In genomic region chr4:6987566-6987920, GRCh38 we compare ENCODE assay signal across 8 cellular contexts. TPM values are rescaled to one million over a fixed set of nuclear protein-coding genes. Genes with fewer than 3 reads are reported as not detected.
DNase-seq lines count a peak whose midpoint lies in the region; ATAC-seq, FAIRE-seq and TF ChIP-seq lines count a peak whose summit lies in the region.

No MANE protein-coding gene starts in this region.

- DNase-seq in NCI-H146 (lab: John Stamatoyannopoulos, UW) (peak; percentile 67), NCI-H146 treated with DMSO at 0.1 percent for 48 hours (lab: John Stamatoyannopoulos, UW; ENCODE audit: unreplicated experiment) (no peak), HL-60 (ENCODE audit: low read depth in 1 of 2, low spot score in 1 of 2) (peak in 1 of 2 experiments; percentile 38), keratinocyte (ENCODE audit: low read depth, low spot score) (no peak), stromal cell of bone marrow (ENCODE audit: low read depth) (peak; percentile 6), NK-92 (lab: John Stamatoyannopoulos, UW; ENCODE audit: unreplicated experiment) (no peak)
- DNase-seq in activated naive CD8-positive, alpha-beta T cell treated with anti-CD3 and anti-CD28 coated beads, Interleukin-2, amount 10 ng/mL, durations not matched to agents 7 days and 5 days = no peak
- no peak for DNase-seq in activated CD4-positive, alpha-beta T cell treated with anti-CD3 and anti-CD28 coated beads, Interleukin-2, amount 50 U/mL, for 4 hours

- peak; percentile 36 for FAIRE-seq in keratinocyte (lab: Jason Lieb, UNC)

- H3K4me1 Mint-ChIP-seq in activated naive CD8-positive, alpha-beta T cell treated with anti-CD3 and anti-CD28 coated beads, Interleukin-2, amount 10 ng/mL, durations not matched to agents 7 days and 5 days = peaks cover 62% of the 10 kb centered on the region

- H3K36me3 ChIP-seq in keratinocyte (ENCODE audit: control insufficient read depth in 2 of 2, extremely low read depth in 1 of 2, insufficient read depth in 2 of 2, low read length in 2 of 2) = peaks cover 0 to 21% of the 10 kb centered on the region in 2 experiments

- H3K27ac Mint-ChIP-seq in activated naive CD8-positive, alpha-beta T cell treated with anti-CD3 and anti-CD28 coated beads, Interleukin-2, amount 10 ng/mL, durations not matched to agents 7 days and 5 days = peak overlapping the region; percentile 92

- peak overlapping the region; percentile 89 for H3K4me3 ChIP-seq in HL-60 (replicated peaks; ENCODE audit: insufficient read depth, low read length)
- peak overlapping the region; percentile 81 to 96 (median 88) for H3K4me3 ChIP-seq in keratinocyte (ENCODE audit: control insufficient read depth in 2 of 3, extremely low read depth in 1 of 3, insufficient read depth in 2 of 3, low read depth in 1 of 3, low read length in 3 of 3)

- dilution Hi-C loops in keratinocyte (cut with MboI; ENCODE audit: extremely low pct_ligation_motif_present, low sequenced_read_pairs) = no loop called here

- no peak for ATAC-seq in activated naive CD8-positive, alpha-beta T cell treated with anti-CD3 and anti-CD28 coated beads, Interleukin-2, amount 10 ng/mL, durations not matched to agents 7 days and 5 days (ENCODE audit: low read depth)

- peaks cover 53% of the 10 kb centered on the region for H3K4me1 ChIP-seq in keratinocyte (ENCODE audit: control insufficient read depth, extremely low read depth, insufficient read depth, low read length)

- peaks cover 41% of the 10 kb centered on the region for H3K79me2 ChIP-seq in keratinocyte (ENCODE audit: control insufficient read depth, insufficient read depth, low read length)

- no peaks in the 10 kb centered on the region for H3K9me3 Mint-ChIP-seq in activated naive CD8-positive, alpha-beta T cell treated with anti-CD3 and anti-CD28 coated beads, Interleukin-2, amount 10 ng/mL, durations not matched to agents 7 days and 5 days

- peaks cover 3% of the 10 kb centered on the region for H3K9me1 ChIP-seq in keratinocyte (ENCODE audit: control insufficient read depth, extremely low read depth, insufficient read depth, low read length)

- peaks cover 4% of the 10 kb centered on the region for H3K36me3 Mint-ChIP-seq in activated naive CD8-positive, alpha-beta T cell treated with anti-CD3 and anti-CD28 coated beads, Interleukin-2, amount 10 ng/mL, durations not matched to agents 7 days and 5 days

- no peaks in the 10 kb centered on the region for H3K27me3 Mint-ChIP-seq in activated naive CD8-positive, alpha-beta T cell treated with anti-CD3 and anti-CD28 coated beads, Interleukin-2, amount 10 ng/mL, durations not matched to agents 7 days and 5 days

- H3K4me2 ChIP-seq in keratinocyte (ENCODE audit: control insufficient read depth, extremely low read depth, insufficient read depth, low read depth, low read length) = peak overlapping the region; percentile 84

- H2AFZ ChIP-seq in keratinocyte (ENCODE audit: control insufficient read depth, low read length) = peak overlapping the region; percentile 74

- H3K27me3 ChIP-seq in HL-60 (ENCODE audit: insufficient read depth, poor library complexity, severe bottlenecking) (no peaks in the 10 kb centered on the region), keratinocyte (ENCODE audit: control insufficient read depth, extremely low read depth, insufficient read depth, low read length) (no peaks in the 10 kb centered on the region)

- H3K9ac ChIP-seq in keratinocyte (ENCODE audit: control insufficient read depth, extremely low read depth, insufficient read depth, low read length) = peak overlapping the region; percentile 97

- H4K20me1 ChIP-seq in keratinocyte (ENCODE audit: control insufficient read depth, extremely low read depth, insufficient read depth, low read length) = peaks cover 8% of the 10 kb centered on the region

- H3K9me3 ChIP-seq in keratinocyte (ENCODE audit: control insufficient read depth, low read depth, low read length) = no peaks in the 10 kb centered on the region

- POLR2A ChIA-PET in activated naive CD8-positive, alpha-beta T cell treated with anti-CD3 and anti-CD28 coated beads, Interleukin-2, amount 10 ng/mL, durations not matched to agents 7 days and 5 days (lab: Charles Lee) = interaction anchor here (1.0 to 3.6 kb wide), 6 partner anchors 11 to 115 kb away, joined by 3 to 20 read pairs (median 12); partner anchors contain the start of genes GRPEL1, TADA2B and TBC1D14

- TF ChIP-seq CTCF in HL-60 (IDR thresholded peaks at IDR 0.05; ENCODE audit: insufficient read depth, low read length) (no peak), keratinocyte (optimal IDR thresholded peaks at IDR 0.05 in 1 of 3, IDR thresholded peaks at IDR 0.05 in 1 of 3, conservative IDR thresholded peaks at IDR 0.05 in 1 of 3; ENCODE audit: extremely low read depth in 1 of 3, insufficient read depth in 2 of 3, low read length in 3 of 3) (no peak)

- H3K4me3 Mint-ChIP-seq in activated naive CD8-positive, alpha-beta T cell treated with anti-CD3 and anti-CD28 coated beads, Interleukin-2, amount 10 ng/mL, durations not matched to agents 7 days and 5 days = peak overlapping the region; percentile 92

- H3K27ac ChIP-seq in HL-60 (replicated peaks) (peak overlapping the region; percentile 74), keratinocyte (ENCODE audit: control insufficient read depth, insufficient read depth, low read length) (peak overlapping the region; percentile 94)

RNA-seq across cellular contexts. Expression of gene TADA2B, which starts 55.6 kb away (rescaled TPM):
- total RNA-seq in activated naive CD8-positive, alpha-beta T cell treated with anti-CD3 and anti-CD28 coated beads, Interleukin-2, amount 10 ng/mL, durations not matched to agents 7 days and 5 days = 10 to 100 TPM; 25.8 to 27.1 TPM
- 4.6 to 7.2 TPM (median 5.3 TPM) in 3 replicates for polyA plus RNA-seq in keratinocyte
- polyA plus RNA-seq in keratinocyte (2011; ENCODE audit: low read depth) = 10.6 TPM
- 5.5 and 7.2 TPM in 2 replicates for polyA plus RNA-seq in keratinocyte (2011; cell fraction: cytosol; rRNA removed)
- 7.2 and 7.8 TPM in 2 replicates for polyA plus RNA-seq in keratinocyte (2011; cell fraction: nucleus; rRNA removed)
- polyA plus RNA-seq in keratinocyte (2012; ENCODE audit: low replicate concordance) = 10.8 and 12.4 TPM in 2 replicates
- 4.4 to 7.2 TPM (median 5.2 TPM) in 3 replicates for polyA minus RNA-seq in keratinocyte
- polyA minus RNA-seq in keratinocyte (2011; cell fraction: cytosol; rRNA and poly(A)+ RNA removed) = 6.7 TPM
- 4.6 and 6.1 TPM in 2 replicates for polyA minus RNA-seq in keratinocyte (2011; cell fraction: nucleus; rRNA and poly(A)+ RNA removed)

Comparison
In these comparisons a context has a peak if more than half of its experiments do, and no peak if none do; other contexts are left out.
1. DNase-seq: peak in NCI-H146 (single experiment) and stromal cell of bone marrow (single experiment); none in NCI-H146 treated with DMSO at 0.1 percent for 48 hours (single experiment), activated naive CD8-positive, alpha-beta T cell treated with anti-CD3 and anti-CD28 coated beads, Interleukin-2, amount 10 ng/mL, durations not matched to agents 7 days and 5 days (single experiment), keratinocyte (single experiment), NK-92 (single experiment) and activated CD4-positive, alpha-beta T cell treated with anti-CD3 and anti-CD28 coated beads, Interleukin-2, amount 50 U/mL, for 4 hours (0 of 2).